1 cellular context compared by ENCODE assay signal in the genomic region with DNA sequence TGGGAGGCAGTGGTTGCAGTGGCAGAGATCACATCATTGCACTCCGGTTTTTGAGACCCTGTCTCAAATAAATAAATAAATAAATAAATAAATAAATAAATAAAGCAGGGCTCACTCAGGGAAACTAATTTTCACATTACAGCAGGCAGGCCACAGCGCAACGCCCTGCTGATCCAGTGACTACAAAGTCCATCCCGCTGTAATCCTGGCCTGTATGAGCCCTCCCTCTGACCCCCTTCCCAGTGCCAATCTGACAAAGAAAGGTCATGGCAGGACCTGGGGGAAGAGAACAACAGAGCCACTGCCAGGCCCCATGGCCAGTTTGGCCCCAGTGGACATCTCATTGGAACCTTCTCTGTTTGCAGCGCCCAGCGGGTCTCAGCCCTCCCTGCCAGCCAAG.
TF ChIP-seq lines count a peak whose summit lies in the region.

No MANE protein-coding gene starts in this region.

TF ChIP-seq in HepG2, 621 proteins besides CTCF, POLR2A, EP300 and RAD21:
- no peak for TF ChIP-seq ELF1 (CRISPR knock-in tag; IDR thresholded peaks at IDR 0.05)
- TF ChIP-seq HNRNPL (IDR thresholded peaks at IDR 0.05; ENCODE audit: low read depth, low read length), result 0 out of 2 replicates have a peak, but pooled peaks have one; percentile 34
- no peak for TF ChIP-seq HDAC6 (IDR thresholded peaks at IDR 0.05; ENCODE audit: low read depth, low read length)
- TF ChIP-seq, protein P1, sequence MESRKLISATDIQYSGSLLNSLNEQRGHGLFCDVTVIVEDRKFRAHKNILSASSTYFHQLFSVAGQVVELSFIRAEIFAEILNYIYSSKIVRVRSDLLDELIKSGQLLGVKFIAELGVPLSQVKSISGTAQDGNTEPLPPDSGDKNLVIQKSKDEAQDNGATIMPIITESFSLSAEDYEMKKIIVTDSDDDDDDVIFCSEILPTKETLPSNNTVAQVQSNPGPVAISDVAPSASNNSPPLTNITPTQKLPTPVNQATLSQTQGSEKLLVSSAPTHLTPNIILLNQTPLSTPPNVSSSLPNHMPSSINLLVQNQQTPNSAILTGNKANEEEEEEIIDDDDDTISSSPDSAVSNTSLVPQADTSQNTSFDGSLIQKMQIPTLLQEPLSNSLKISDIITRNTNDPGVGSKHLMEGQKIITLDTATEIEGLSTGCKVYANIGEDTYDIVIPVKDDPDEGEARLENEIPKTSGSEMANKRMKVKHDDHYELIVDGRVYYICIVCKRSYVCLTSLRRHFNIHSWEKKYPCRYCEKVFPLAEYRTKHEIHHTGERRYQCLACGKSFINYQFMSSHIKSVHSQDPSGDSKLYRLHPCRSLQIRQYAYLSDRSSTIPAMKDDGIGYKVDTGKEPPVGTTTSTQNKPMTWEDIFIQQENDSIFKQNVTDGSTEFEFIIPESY (CRISPR knock-in tag; IDR thresholded peaks at IDR 0.05), result peak; percentile 87
- TF ChIP-seq, protein P2, sequence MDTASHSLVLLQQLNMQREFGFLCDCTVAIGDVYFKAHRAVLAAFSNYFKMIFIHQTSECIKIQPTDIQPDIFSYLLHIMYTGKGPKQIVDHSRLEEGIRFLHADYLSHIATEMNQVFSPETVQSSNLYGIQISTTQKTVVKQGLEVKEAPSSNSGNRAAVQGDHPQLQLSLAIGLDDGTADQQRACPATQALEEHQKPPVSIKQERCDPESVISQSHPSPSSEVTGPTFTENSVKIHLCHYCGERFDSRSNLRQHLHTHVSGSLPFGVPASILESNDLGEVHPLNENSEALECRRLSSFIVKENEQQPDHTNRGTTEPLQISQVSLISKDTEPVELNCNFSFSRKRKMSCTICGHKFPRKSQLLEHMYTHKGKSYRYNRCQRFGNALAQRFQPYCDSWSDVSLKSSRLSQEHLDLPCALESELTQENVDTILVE (CRISPR knock-in tag; IDR thresholded peaks at IDR 0.05), result no peak
- TF ChIP-seq, protein P3, sequence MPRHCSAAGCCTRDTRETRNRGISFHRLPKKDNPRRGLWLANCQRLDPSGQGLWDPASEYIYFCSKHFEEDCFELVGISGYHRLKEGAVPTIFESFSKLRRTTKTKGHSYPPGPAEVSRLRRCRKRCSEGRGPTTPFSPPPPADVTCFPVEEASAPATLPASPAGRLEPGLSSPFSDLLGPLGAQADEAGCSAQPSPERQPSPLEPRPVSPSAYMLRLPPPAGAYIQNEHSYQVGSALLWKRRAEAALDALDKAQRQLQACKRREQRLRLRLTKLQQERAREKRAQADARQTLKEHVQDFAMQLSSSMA (CRISPR knock-in tag; IDR thresholded peaks at IDR 0.05), result no peak
